ENCODE assay signal across 10 cellular contexts in genomic region chr18:22032392-22032961, GRCh38.
DNase-seq lines count a peak whose midpoint lies in the region; ATAC-seq and TF ChIP-seq lines count a peak whose summit lies in the region.
"Had no signal": no experiment of that assay in that cellular context is flagged by ENCODE, and none has a peak within 500 bp of the region (broad histone marks: within the 10 kb centered on the region; RNA-seq: fewer than 3 reads in every experiment).

No MANE protein-coding gene starts in this region.

- H3K4me3 ChIP-seq in fibroblast of mammary gland (ENCODE audit: control insufficient read depth, low read depth, low read length) = no peak overlapping the region
- H3K4me3 ChIP-seq: cardiac muscle cell had no signal

- H3K27ac Mint-ChIP-seq in stimulated activated naive B cell treated with anti-CD40 and anti-IgM and Interleukin-4, amounts not matched to agents 10 μg/mL and 1 μg/mL and 100 μg/mL, for 72 hours = no peak overlapping the region

- H3K4me1 Mint-ChIP-seq in stimulated activated naive B cell treated with anti-CD40 and anti-IgM and Interleukin-4, amounts not matched to agents 10 μg/mL and 1 μg/mL and 100 μg/mL, for 72 hours = no peaks in the 10 kb centered on the region

- no peaks in the 10 kb centered on the region for H3K27me3 Mint-ChIP-seq in stimulated activated naive B cell treated with anti-CD40 and anti-IgM and Interleukin-4, amounts not matched to agents 10 μg/mL and 1 μg/mL and 100 μg/mL, for 72 hours

- H3K36me3 Mint-ChIP-seq in stimulated activated naive B cell treated with anti-CD40 and anti-IgM and Interleukin-4, amounts not matched to agents 10 μg/mL and 1 μg/mL and 100 μg/mL, for 72 hours = no peaks in the 10 kb centered on the region

- H3K9me3 Mint-ChIP-seq in stimulated activated naive B cell treated with anti-CD40 and anti-IgM and Interleukin-4, amounts not matched to agents 10 μg/mL and 1 μg/mL and 100 μg/mL, for 72 hours = no peaks in the 10 kb centered on the region

- no peak for TF ChIP-seq CTCF in fibroblast of mammary gland (conservative IDR thresholded peaks at IDR 0.05; ENCODE audit: control insufficient read depth, insufficient read depth, low read depth, low read length)

- DNase-seq in NCI-H226 = peak; percentile 97
- peak; percentile 95 for DNase-seq in fibroblast of mammary gland (ENCODE audit: low read depth)
- no peak for DNase-seq in stimulated activated naive B cell treated with anti-CD40 and anti-IgM and Interleukin-4, amounts not matched to agents 10 μg/mL and 1 μg/mL and 100 μg/mL, for 72 hours
- no peak for DNase-seq in dedifferentiated amniotic fluid mesenchymal stem cell (ENCODE audit: extremely low spot score)
- DNase-seq in GM19240 (ENCODE audit: insufficient read length, low spot score) = no peak
- no peak for DNase-seq in NCI-H1694 (lab: John Stamatoyannopoulos, UW)
- DNase-seq: Kasumi-1 had no signal

- H3K4me3 Mint-ChIP-seq in stimulated activated naive B cell treated with anti-CD40 and anti-IgM and Interleukin-4, amounts not matched to agents 10 μg/mL and 1 μg/mL and 100 μg/mL, for 72 hours = no peak overlapping the region

- peak; percentile 80 for ATAC-seq in GM18868 (IDR thresholded peaks at IDR 0.05; ENCODE audit: unreplicated experiment)
- peak; percentile 49 to 53 for ATAC-seq in stimulated activated naive B cell treated with anti-CD40 and anti-IgM and Interleukin-4, amounts not matched to agents 10 μg/mL and 1 μg/mL and 100 μg/mL, for 72 hours (replicated peaks)
- no peak for ATAC-seq in GM21515 (IDR thresholded peaks at IDR 0.05; ENCODE audit: unreplicated experiment)

Comparison
In these comparisons a context has a peak if more than half of its experiments do, and no peak if none do; other contexts are left out.
1. DNase-seq: peak in NCI-H226 (single experiment) and fibroblast of mammary gland (single experiment); none in stimulated activated naive B cell treated with anti-CD40 and anti-IgM and Interleukin-4, amounts not matched to agents 10 μg/mL and 1 μg/mL and 100 μg/mL, for 72 hours (single experiment), dedifferentiated amniotic fluid mesenchymal stem cell (single experiment), GM19240 (single experiment) and NCI-H1694 (single experiment).